ENCODE assay signal across 8 cellular contexts in genomic region chr10:50552771-50553535, GRCh38.
DNase-seq lines count a peak whose midpoint lies in the region; ATAC-seq, FAIRE-seq and TF ChIP-seq lines count a peak whose summit lies in the region.

No MANE protein-coding gene starts in this region.

- H3K79me2 ChIP-seq in keratinocyte (ENCODE audit: control insufficient read depth, insufficient read depth, low read length): no peaks in the 10 kb centered on the region

- no peaks in the 10 kb centered on the region for H3K9me3 ChIP-seq in keratinocyte (ENCODE audit: control insufficient read depth, low read depth, low read length)

- no peak overlapping the region for H2AFZ ChIP-seq in keratinocyte (ENCODE audit: control insufficient read depth, low read length)

- H3K27ac ChIP-seq in keratinocyte (ENCODE audit: control insufficient read depth, insufficient read depth, low read length): no peak overlapping the region

- TF ChIP-seq CTCF in WI38 (IDR thresholded peaks at IDR 0.05; ENCODE audit: low read depth, low read length): peak; percentile 45
- TF ChIP-seq CTCF in keratinocyte (optimal IDR thresholded peaks at IDR 0.05 in 1 of 3, IDR thresholded peaks at IDR 0.05 in 1 of 3, conservative IDR thresholded peaks at IDR 0.05 in 1 of 3; ENCODE audit: extremely low read depth in 1 of 3, insufficient read depth in 2 of 3, low read length in 3 of 3): peak; percentile 28 to 50 (median 39)

- ATAC-seq in HG02763 (IDR thresholded peaks at IDR 0.05; ENCODE audit: unreplicated experiment): peak; percentile 42
- no peak for ATAC-seq in GM21528 (IDR thresholded peaks at IDR 0.05; ENCODE audit: low FRiP score, unreplicated experiment)

- DNase-seq in activated CD8-positive, alpha-beta memory T cell treated with anti-CD3 and anti-CD28 coated beads for 4 hours (ENCODE audit: low read depth in 2 of 2): peak; percentile 6 to 18
- no peak for DNase-seq in activated CD8-positive, alpha-beta memory T cell treated with anti-CD3 and anti-CD28 coated beads, Interleukin-2, amount 50 U/mL, for 48 hours
- DNase-seq in keratinocyte (ENCODE audit: low read depth, low spot score): no peak
- DNase-seq in putamen (ENCODE audit: low spot score): no peak
- no peak for DNase-seq in NCI-H1930 (lab: John Stamatoyannopoulos, UW)

- no peaks in the 10 kb centered on the region for H3K4me1 ChIP-seq in keratinocyte (ENCODE audit: control insufficient read depth, extremely low read depth, insufficient read depth, low read length)

- H3K9me1 ChIP-seq in keratinocyte (ENCODE audit: control insufficient read depth, extremely low read depth, insufficient read depth, low read length): no peaks in the 10 kb centered on the region

- H4K20me1 ChIP-seq in keratinocyte (ENCODE audit: control insufficient read depth, extremely low read depth, insufficient read depth, low read length): no peaks in the 10 kb centered on the region

- H3K27me3 ChIP-seq in keratinocyte (ENCODE audit: control insufficient read depth, extremely low read depth, insufficient read depth, low read length): no peaks in the 10 kb centered on the region

- dilution Hi-C loops in keratinocyte (cut with MboI; ENCODE audit: extremely low pct_ligation_motif_present, low sequenced_read_pairs): no loop called here

- no peak for FAIRE-seq in keratinocyte (lab: Jason Lieb, UNC)

- H3K4me3 ChIP-seq in WI38 (ENCODE audit: low read depth, low read length) (no peak overlapping the region), keratinocyte (ENCODE audit: control insufficient read depth in 2 of 3, extremely low read depth in 1 of 3, insufficient read depth in 2 of 3, low read depth in 1 of 3, low read length in 3 of 3) (no peak overlapping the region)

- H3K4me2 ChIP-seq in keratinocyte (ENCODE audit: control insufficient read depth, extremely low read depth, insufficient read depth, low read depth, low read length): no peak overlapping the region

- no peak overlapping the region for H3K9ac ChIP-seq in keratinocyte (ENCODE audit: control insufficient read depth, extremely low read depth, insufficient read depth, low read length)

- H3K36me3 ChIP-seq in keratinocyte (ENCODE audit: control insufficient read depth in 2 of 2, extremely low read depth in 1 of 2, insufficient read depth in 2 of 2, low read length in 2 of 2): no peaks in the 10 kb centered on the region

Comparison
In these comparisons a context has a peak if more than half of its experiments do, and no peak if none do; other contexts are left out.
1. DNase-seq: peak in activated CD8-positive, alpha-beta memory T cell treated with anti-CD3 and anti-CD28 coated beads for 4 hours (2 of 2); none in activated CD8-positive, alpha-beta memory T cell treated with anti-CD3 and anti-CD28 coated beads, Interleukin-2, amount 50 U/mL, for 48 hours (single experiment), keratinocyte (single experiment), putamen (single experiment) and NCI-H1930 (0 of 2).